In the genomic region with DNA sequence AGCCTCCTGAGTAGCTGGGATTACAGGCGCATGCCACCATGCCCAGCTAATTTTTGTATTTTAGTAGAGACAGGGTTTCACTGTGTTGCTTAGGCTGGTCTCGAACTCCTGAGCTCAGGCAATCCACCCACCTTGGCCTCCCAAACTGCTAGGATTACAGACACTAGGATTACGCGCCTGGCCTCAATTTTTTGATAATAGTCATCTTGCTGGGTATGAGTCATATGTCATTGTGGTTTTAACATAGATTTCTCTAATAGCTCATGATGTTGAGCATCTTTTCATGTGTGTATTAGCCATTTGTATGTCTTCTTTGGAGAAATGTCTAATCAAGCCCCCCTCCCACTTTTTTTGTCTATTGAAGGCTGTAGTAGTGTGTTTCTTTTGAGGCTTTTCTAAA, we compare ENCODE assay signal across 9 cellular contexts. TPM values are rescaled to one million over a fixed set of nuclear protein-coding genes. Genes with fewer than 3 reads are reported as not detected.
DNase-seq lines count a peak whose midpoint lies in the region; ATAC-seq and TF ChIP-seq lines count a peak whose summit lies in the region.
"Not testable (repeated sequence)": the region's sequence is repeated elsewhere in the genome, so short reads cannot be mapped to it uniquely, and the experiment has no call there.
"Had no signal": no experiment of that assay in that cellular context is flagged by ENCODE, and none has a peak within 500 bp of the region (broad histone marks: within the 10 kb centered on the region; RNA-seq: fewer than 3 reads in every experiment).

No MANE protein-coding gene starts in this region.

- not testable (repeated sequence) for TF ChIP-seq RAD21 in IMR-90 (IDR thresholded peaks at IDR 0.05; ENCODE audit: low read length)

- H4K91ac ChIP-seq in IMR-90 (ENCODE audit: insufficient read depth, low read depth, low read length): not testable (repeated sequence)

- H3K79me1 ChIP-seq in IMR-90 (ENCODE audit: low read depth in 1 of 2, low read length in 2 of 2): not testable (repeated sequence)

- H2AFZ ChIP-seq in IMR-90 (replicated peaks; ENCODE audit: low read length, poor library complexity); fibroblast of lung (ENCODE audit: low read length): not testable (repeated sequence)

- in situ Hi-C loops in IMR-90 (cut with MboI; ENCODE audit: low sequenced_read_pairs): not testable (repeated sequence)

- not testable (repeated sequence) for H3K23ac ChIP-seq in IMR-90 (ENCODE audit: low read depth, low read length)

- peak; percentile 42 for ATAC-seq in IMR-90 (ENCODE audit: low read depth)
- ATAC-seq in RWPE2 (ENCODE audit: low read depth): peak; percentile 72

- WGBS in IMR-90 (ENCODE audit: extremely low coverage in 2 of 2, insufficient read length in 1 of 2), 2 experiments: no CpG with 5 or more reads among the region's 4 CpGs

- H4K20me1 ChIP-seq in IMR-90 (ENCODE audit: insufficient read depth, low read length); fibroblast of lung (ENCODE audit: control insufficient read depth, extremely low read depth, insufficient read depth, low read length): not testable (repeated sequence)

- H3K9me1 ChIP-seq in IMR-90 (ENCODE audit: insufficient read depth, low read length): not testable (repeated sequence)

- H3K4me3 ChIP-seq in IMR-90 (ENCODE audit: insufficient read depth, low read depth, low read length); RWPE2 (ENCODE audit: severe bottlenecking); fibroblast of lung (replicated peaks in 1 of 4; ENCODE audit: control extremely low read depth in 1 of 4, insufficient read depth in 1 of 4, low read depth in 3 of 4, low read length in 4 of 4); foreskin fibroblast (ENCODE audit: low read depth in 1 of 2, low read length in 2 of 2): not testable (repeated sequence)

- H3K4me2 ChIP-seq in IMR-90 (ENCODE audit: low read depth, low read length); fibroblast of lung (ENCODE audit: extremely low read depth, insufficient read depth, low read length): not testable (repeated sequence)

- not testable (repeated sequence) for H3K36me3 ChIP-seq in IMR-90 (ENCODE audit: control insufficient read depth, insufficient read depth, low read length); RWPE2 (ENCODE audit: low read depth); fibroblast of lung (ENCODE audit: control insufficient read depth, insufficient read depth, low read length)

- not testable (repeated sequence) for H3K27me3 ChIP-seq in IMR-90 (ENCODE audit: control insufficient read depth, insufficient read depth, low read length); RWPE2 (ENCODE audit: insufficient read depth, poor library complexity, severe bottlenecking); fibroblast of lung (ENCODE audit: control insufficient read depth, insufficient read depth, low read length)

- H3K4ac ChIP-seq in IMR-90 (ENCODE audit: low read depth, low read length): not testable (repeated sequence)

- not testable (repeated sequence) for TF ChIP-seq CTCF in IMR-90 (conservative IDR thresholded peaks at IDR 0.05; ENCODE audit: low read depth, low read length); RWPE2 (IDR thresholded peaks at IDR 0.05; ENCODE audit: poor library complexity, severe bottlenecking); MCF 10A (IDR thresholded peaks at IDR 0.05; ENCODE audit: unreplicated experiment); fibroblast of lung (conservative IDR thresholded peaks at IDR 0.05 in 1 of 2, IDR thresholded peaks at IDR 0.05 in 1 of 2; ENCODE audit: low read depth in 1 of 2, low read length in 2 of 2); foreskin fibroblast (IDR thresholded peaks at IDR 0.05; ENCODE audit: low read depth, low read length)

- H3K27me3 Mint-ChIP-seq in MCF 10A (ENCODE audit: insufficient read depth, unreplicated experiment): not testable (repeated sequence)

- H2AK9ac ChIP-seq in IMR-90 (replicated peaks; ENCODE audit: low read depth, low read length, poor library complexity): not testable (repeated sequence)

- H3K27ac Mint-ChIP-seq in MCF 10A (ENCODE audit: low read depth, unreplicated experiment): not testable (repeated sequence)

- H3K56ac ChIP-seq in IMR-90 (ENCODE audit: extremely low read depth, insufficient read depth, low read length): not testable (repeated sequence)

- not testable (repeated sequence) for H4K8ac ChIP-seq in IMR-90 (ENCODE audit: low read depth in 2 of 2, low read length in 2 of 2)

- not testable (repeated sequence) for H3K9me3 Mint-ChIP-seq in MCF 10A (ENCODE audit: unreplicated experiment)

- not testable (repeated sequence) for H3K4me1 Mint-ChIP-seq in MCF 10A (ENCODE audit: insufficient read depth, unreplicated experiment)

- not testable (repeated sequence) for BruUV-seq in IMR-90 (replicated peaks; lab: Mats Ljungman, UMichigan); MCF 10A (replicated peaks; lab: Mats Ljungman, UMichigan)

- not testable (repeated sequence) for H3K9ac ChIP-seq in IMR-90 (ENCODE audit: low read depth, low read length); fibroblast of lung (ENCODE audit: insufficient read depth, low read length)

- not testable (repeated sequence) for H2BK20ac ChIP-seq in IMR-90 (ENCODE audit: low read depth, low read length)

- not testable (repeated sequence) for H2BK120ac ChIP-seq in IMR-90 (ENCODE audit: low read depth, low read length)

- not testable (repeated sequence) for H2AK5ac ChIP-seq in IMR-90 (ENCODE audit: low read depth, low read length)

- H3K27ac ChIP-seq in IMR-90 (ENCODE audit: insufficient read depth, low read length); RWPE2 (ENCODE audit: poor library complexity, severe bottlenecking); fibroblast of lung (ENCODE audit: insufficient read depth, low read length): not testable (repeated sequence)

- dilution Hi-C loops in IMR-90 (cut with HindIII; ENCODE audit: low sequenced_read_pairs, unreplicated experiment): not testable (repeated sequence)

- peak; percentile 5 for DNase-seq in AG08396 (ENCODE audit: low spot score)
- peak; percentile 57 for DNase-seq in ELR (ENCODE audit: low read depth)
- peak; percentile 77 for DNase-seq in IMR-90
- not testable (repeated sequence) for DNase-seq in RWPE2 (ENCODE audit: low spot score)
- peak; percentile 43 for DNase-seq in MCF 10A (ENCODE audit: unreplicated experiment)
- DNase-seq in fibroblast of lung (ENCODE audit: low read depth in 2 of 2): peak; percentile 15 to 59
- peak; percentile 10 to 53 for DNase-seq in foreskin fibroblast
- DNase-seq in non-pigmented ciliary epithelial cell (ENCODE audit: low read depth): peak; percentile 55

- TF ChIP-seq POLR2A in IMR-90 (IDR thresholded peaks at IDR 0.05; ENCODE audit: low read depth, low read length): not testable (repeated sequence)

- H4K5ac ChIP-seq in IMR-90 (ENCODE audit: low read depth, low read length): not testable (repeated sequence)

- not testable (repeated sequence) for H2BK5ac ChIP-seq in IMR-90 (ENCODE audit: low read depth, low read length, poor library complexity, severe bottlenecking)

- not testable (repeated sequence) for H3K36me3 Mint-ChIP-seq in MCF 10A (ENCODE audit: insufficient read depth, unreplicated experiment)

- intact Hi-C loops in IMR-90 (cut with micrococcal nuclease); MCF 10A (cut with micrococcal nuclease): not testable (repeated sequence)

- H3K18ac ChIP-seq in IMR-90 (ENCODE audit: low read depth, low read length): not testable (repeated sequence)

- CTCF ChIA-PET in IMR-90 (lab: Yijun Ruan, JAX): interaction anchor here (1.3 kb wide), 1 partner anchor 359 kb away, joined by 6 read pairs; a partner anchor contains a TSS
- CTCF ChIA-PET in MCF 10A (lab: Yijun Ruan, JAX): interaction anchor here (0.9 to 2.2 kb wide), 6 partner anchors 9 to 639 kb away, joined by 3 to 12 read pairs (median 6); no protein-coding TSS in a partner anchor

- not testable (repeated sequence) for H3K4me1 ChIP-seq in IMR-90 (ENCODE audit: control insufficient read depth, insufficient read depth, low read length); RWPE2 (ENCODE audit: insufficient read depth, poor library complexity, severe bottlenecking); fibroblast of lung (ENCODE audit: control insufficient read depth, extremely low read depth, insufficient read depth, low read length)

- not testable (repeated sequence) for H2BK15ac ChIP-seq in IMR-90 (ENCODE audit: low read depth, low read length)

- H3K4me3 Mint-ChIP-seq in MCF 10A (ENCODE audit: unreplicated experiment): not testable (repeated sequence)

- POLR2A ChIA-PET in IMR-90 (lab: Charles Lee; ENCODE audit: unreplicated experiment): not testable (repeated sequence)
- POLR2A ChIA-PET in MCF 10A (lab: Yijun Ruan, JAX): interaction anchor here (0.7 kb wide), 1 partner anchor 358 kb away, joined by 4 read pairs; no protein-coding TSS in a partner anchor

- not testable (repeated sequence) for H3K79me2 ChIP-seq in fibroblast of lung (ENCODE audit: control insufficient read depth, insufficient read depth, low read length)

- H3K14ac ChIP-seq in IMR-90 (replicated peaks; ENCODE audit: low read depth, low read length): not testable (repeated sequence)

- not testable (repeated sequence) for H3K9me3 ChIP-seq in IMR-90 (ENCODE audit: control insufficient read depth, insufficient read depth, low read length); RWPE2 (ENCODE audit: severe bottlenecking); fibroblast of lung (ENCODE audit: control insufficient read depth, insufficient read depth, low read depth, low read length)

TF ChIP-seq in IMR-90, 13 proteins besides CTCF, POLR2A, EP300 and RAD21:
- peak; percentile 55 for TF ChIP-seq FOS (IDR thresholded peaks at IDR 0.05; ENCODE audit: low read depth, low read length)

RNA-seq across cellular contexts. Expression of a gene that starts 38.3 kb away (rescaled TPM):
- total RNA-seq in IMR-90 (2012; rRNA removed) (5.9 and 11.4 TPM in 2 replicates), MCF 10A (2022) (16.0 and 16.3 TPM in 2 replicates), fibroblast of lung (8.6 and 9.0 TPM in 2 replicates)
- polyA plus RNA-seq in IMR-90 (2012; rRNA removed) (1.9 and 2.7 TPM in 2 replicates), fibroblast of lung (4.3 and 6.4 TPM in 2 replicates)
- 0.16 and 0.40 TPM in 2 replicates for polyA plus RNA-seq in IMR-90 (2012; cell fraction: cytosol; rRNA removed)
- polyA plus RNA-seq in IMR-90 (2012; cell fraction: nucleus; rRNA removed; ENCODE audit: low replicate concordance): 0.52 and 2.6 TPM in 2 replicates
- polyA plus RNA-seq in fibroblast of lung (2012): 3.5 and 4.2 TPM in 2 replicates
- polyA minus RNA-seq in fibroblast of lung (ENCODE audit: low replicate concordance): 1.6 TPM in 1 of 2 replicates, not detected in the other
- total RNA-seq: CD4-positive, CD25-positive, alpha-beta regulatory T cell had no signal
- polyA plus RNA-seq: CD4-positive, CD25-positive, alpha-beta regulatory T cell had no signal
